1 cellular context compared by ENCODE assay signal in the genomic region with DNA sequence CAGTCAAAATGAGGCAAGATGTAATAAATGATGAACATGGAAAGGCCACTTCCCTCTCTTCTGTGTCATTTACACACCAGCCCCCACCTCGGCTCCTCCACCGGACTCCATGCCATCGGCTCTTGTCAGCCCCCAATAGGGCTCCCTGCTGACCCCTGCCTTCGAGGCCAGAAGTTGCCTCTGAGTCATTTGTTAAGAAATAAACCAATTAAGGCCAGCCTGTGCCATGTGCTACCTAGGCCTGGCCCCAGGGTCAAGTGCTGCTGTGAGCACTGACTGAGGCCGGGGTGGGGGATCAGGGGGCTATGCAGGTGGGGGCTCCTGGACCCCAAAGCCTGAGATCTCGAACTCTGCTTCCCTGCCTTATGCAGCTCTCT.
TF ChIP-seq lines count a peak whose summit lies in the region.

No MANE protein-coding gene starts in this region.

TF ChIP-seq in H1, 55 proteins besides CTCF, POLR2A, EP300 and RAD21:
- no peak for TF ChIP-seq RXRA (IDR thresholded peaks at IDR 0.05; ENCODE audit: insufficient read depth, low read depth, low read length)
- TF ChIP-seq HDAC6 (IDR thresholded peaks at IDR 0.05; ENCODE audit: low read depth, low read length), result no peak
- TF ChIP-seq, protein P1, sequence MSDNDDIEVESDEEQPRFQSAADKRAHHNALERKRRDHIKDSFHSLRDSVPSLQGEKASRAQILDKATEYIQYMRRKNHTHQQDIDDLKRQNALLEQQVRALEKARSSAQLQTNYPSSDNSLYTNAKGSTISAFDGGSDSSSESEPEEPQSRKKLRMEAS (IDR thresholded peaks at IDR 0.05), result peak; percentile 37; the same call in 1 of the 2 replicates
- no peak for TF ChIP-seq TCF12 (IDR thresholded peaks at IDR 0.05; ENCODE audit: low read depth, low read length)
